9 cellular contexts compared by ENCODE assay signal in the genomic region with DNA sequence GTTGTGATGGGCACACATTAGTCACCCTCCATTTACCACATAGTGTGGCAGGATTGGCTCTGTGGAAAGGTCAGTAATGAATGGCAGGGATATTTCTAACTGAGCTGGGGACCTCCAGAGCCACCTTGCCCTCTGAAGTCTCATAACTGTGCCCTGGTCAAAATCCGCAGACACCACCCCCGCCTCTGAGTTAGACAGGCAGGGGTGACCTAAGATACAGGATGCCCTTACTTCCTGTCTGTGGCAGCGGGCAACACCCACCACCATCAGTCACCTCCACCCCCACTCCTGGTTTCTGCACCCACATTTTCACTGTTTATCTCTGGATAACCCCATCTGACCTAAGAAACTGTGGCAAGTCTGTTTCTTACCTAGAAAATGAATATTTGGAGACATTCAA. TPM values are rescaled to one million over a fixed set of nuclear protein-coding genes. Genes with fewer than 3 reads are reported as not detected.
DNase-seq lines count a peak whose midpoint lies in the region; ATAC-seq, FAIRE-seq and TF ChIP-seq lines count a peak whose summit lies in the region.
"Had no signal": no experiment of that assay in that cellular context is flagged by ENCODE, and none has a peak within 500 bp of the region (broad histone marks: within the 10 kb centered on the region; RNA-seq: fewer than 3 reads in every experiment).

No MANE protein-coding gene starts in this region.

- H3K9ac ChIP-seq in trophoblast cell (ENCODE audit: low read length) (no peak overlapping the region), GM23248 (no peak overlapping the region)

- peaks cover 56% of the 10 kb centered on the region for H3K4me1 Mint-ChIP-seq in activated CD8-positive, alpha-beta T cell treated with anti-CD3 and anti-CD28 coated beads for 36 hours (ENCODE audit: low read depth)

- H3K79me1 ChIP-seq in trophoblast cell (ENCODE audit: low read length): peaks cover 35% of the 10 kb centered on the region

- no peak overlapping the region for H2AFZ ChIP-seq in trophoblast cell (ENCODE audit: insufficient read depth, low read length, poor library complexity)
- no peak overlapping the region for H2AFZ ChIP-seq in GM23248

- in situ Hi-C loops in GM23248 (cut with MboI): no loop called here

- H2AK5ac ChIP-seq in trophoblast cell (ENCODE audit: low read length): no peak overlapping the region

- no peak overlapping the region for H3K4me3 Mint-ChIP-seq in activated CD8-positive, alpha-beta T cell treated with anti-CD3 and anti-CD28 coated beads for 36 hours

- no peak for TF ChIP-seq CTCF in activated CD8-positive, alpha-beta T cell treated with anti-CD3 and anti-CD28 coated beads for 36 hours (IDR thresholded peaks at IDR 0.05)
- no peak for TF ChIP-seq CTCF in upper lobe of left lung (IDR thresholded peaks at IDR 0.05)

- DNase-seq in GM18507 (ENCODE audit: extremely low spot score, insufficient read length, low read depth) (no peak), trophoblast cell (no peak), GM23248 (no peak), SJCRH30 (no peak), upper lobe of left lung (no peak)
- peak; percentile 93 for DNase-seq in activated CD8-positive, alpha-beta T cell treated with anti-CD3 and anti-CD28 coated beads for 36 hours

- H2BK12ac ChIP-seq in trophoblast cell (ENCODE audit: low read length): peak overlapping the region; percentile 58

- H3K18ac ChIP-seq in trophoblast cell (ENCODE audit: low read length): no peak overlapping the region

- no peaks in the 10 kb centered on the region for H3K9me3 Mint-ChIP-seq in activated CD8-positive, alpha-beta T cell treated with anti-CD3 and anti-CD28 coated beads for 36 hours

- no peaks in the 10 kb centered on the region for H3K9me2 ChIP-seq in GM23248 (ENCODE audit: insufficient read depth)

- peak overlapping the region; percentile 4 for H3K4ac ChIP-seq in trophoblast cell (ENCODE audit: low read depth, low read length)

- peak overlapping the region; percentile 10 for H3K14ac ChIP-seq in trophoblast cell (ENCODE audit: low read length)

- H3K4me1 ChIP-seq in trophoblast cell (ENCODE audit: control insufficient read depth in 1 of 2, insufficient read depth in 2 of 2, low read length in 2 of 2) (peaks cover 25 to 34% of the 10 kb centered on the region in 2 experiments), GM23248 (ENCODE audit: insufficient read depth) (peaks cover 7% of the 10 kb centered on the region), SJCRH30 (peaks cover 59% of the 10 kb centered on the region), upper lobe of left lung (peaks cover 0 to 12% (median 7%) of the 10 kb centered on the region in 4 donors)

- CTCF ChIA-PET in activated CD8-positive, alpha-beta T cell treated with anti-CD3 and anti-CD28 coated beads for 36 hours (lab: Charles Lee): interaction anchor here (1.0 to 2.9 kb wide), 12 partner anchors 9 to 153 kb away, joined by 3 to 13 read pairs (median 4); no protein-coding TSS in a partner anchor

- H4K91ac ChIP-seq in trophoblast cell (ENCODE audit: low read depth, low read length): peak overlapping the region; percentile 42

- peak; percentile 72 for FAIRE-seq in GM18507 (lab: Jason Lieb, UNC)

- H3K27ac ChIP-seq in trophoblast cell (ENCODE audit: low read depth, low read length): no peak overlapping the region
- no peak overlapping the region for H3K27ac ChIP-seq in GM23248
- H3K27ac ChIP-seq in SJCRH30: no peak overlapping the region
- no peak overlapping the region for H3K27ac ChIP-seq in upper lobe of left lung
- H3K27ac ChIP-seq: SK-N-MC had no signal

- H3K4me3 ChIP-seq in trophoblast cell (ENCODE audit: low read depth, low read length) (no peak overlapping the region), GM23248 (no peak overlapping the region), SJCRH30 (no peak overlapping the region), upper lobe of left lung (no peak overlapping the region)
- H3K4me3 ChIP-seq: SK-N-MC had no signal

- H2BK120ac ChIP-seq in trophoblast cell (ENCODE audit: insufficient read depth, low read length, poor library complexity): peak overlapping the region; percentile 4

- ATAC-seq in HG03196 (IDR thresholded peaks at IDR 0.05; ENCODE audit: unreplicated experiment) (peak; percentile 70), SK-N-SH treated with all-trans-retinoic acid at 6 μM for 48 hours (no peak), upper lobe of left lung (ENCODE audit: low FRiP score in 2 of 2) (no peak)
- peak; percentile 95 for ATAC-seq in activated CD8-positive, alpha-beta T cell treated with anti-CD3 and anti-CD28 coated beads for 36 hours

- H4K12ac ChIP-seq in trophoblast cell (ENCODE audit: low read depth, low read length): no peak overlapping the region

- H4K20me1 ChIP-seq in GM23248 (ENCODE audit: insufficient read depth): no peaks in the 10 kb centered on the region

- H3K4me2 ChIP-seq in trophoblast cell (ENCODE audit: low read length) (no peak overlapping the region), GM23248 (ENCODE audit: unreplicated experiment) (no peak overlapping the region)

- no peak for TF ChIP-seq POLR2A in upper lobe of left lung (IDR thresholded peaks at IDR 0.05)

- no peaks in the 10 kb centered on the region for H3K27me3 ChIP-seq in trophoblast cell (ENCODE audit: insufficient read depth, low read length)
- H3K27me3 ChIP-seq in GM23248 (replicated peaks; ENCODE audit: insufficient read depth): no peaks in the 10 kb centered on the region
- H3K27me3 ChIP-seq in SJCRH30: no peaks in the 10 kb centered on the region
- no peaks in the 10 kb centered on the region for H3K27me3 ChIP-seq in upper lobe of left lung

- H3K36me3 ChIP-seq in trophoblast cell (ENCODE audit: control insufficient read depth in 1 of 2, insufficient read depth in 2 of 2, low read length in 2 of 2): no peaks in the 10 kb centered on the region
- H3K36me3 ChIP-seq in GM23248 (ENCODE audit: low read depth): no peaks in the 10 kb centered on the region
- no peaks in the 10 kb centered on the region for H3K36me3 ChIP-seq in SJCRH30
- no peaks in the 10 kb centered on the region for H3K36me3 ChIP-seq in upper lobe of left lung

- H4K8ac ChIP-seq in trophoblast cell (ENCODE audit: low read depth, low read length): peak overlapping the region; percentile 2

- peaks cover 17% of the 10 kb centered on the region for H3K27me3 Mint-ChIP-seq in activated CD8-positive, alpha-beta T cell treated with anti-CD3 and anti-CD28 coated beads for 36 hours

- H3K9me3 ChIP-seq in trophoblast cell (ENCODE audit: insufficient read depth, low read depth, low read length) (no peaks in the 10 kb centered on the region), GM23248 (ENCODE audit: low read depth) (no peaks in the 10 kb centered on the region), SJCRH30 (replicated peaks) (no peaks in the 10 kb centered on the region), upper lobe of left lung (no peaks in the 10 kb centered on the region)

- no peak for TF ChIP-seq EP300 in upper lobe of left lung (IDR thresholded peaks at IDR 0.05)

- no peaks in the 10 kb centered on the region for H3K36me3 Mint-ChIP-seq in activated CD8-positive, alpha-beta T cell treated with anti-CD3 and anti-CD28 coated beads for 36 hours (ENCODE audit: low read depth)

- intact Hi-C loops in activated CD8-positive, alpha-beta T cell treated with anti-CD3 and anti-CD28 coated beads for 36 hours (cut with micrococcal nuclease): loop anchor here (1.0 kb wide), 1 partner anchor 13 kb away; no protein-coding TSS in a partner anchor

- POLR2A ChIA-PET in activated CD8-positive, alpha-beta T cell treated with anti-CD3 and anti-CD28 coated beads for 36 hours (lab: Charles Lee): interaction anchor here (0.6 to 7.9 kb wide), 10 partner anchors 10 to 159 kb away, joined by 3 to 68 read pairs (median 4); no protein-coding TSS in a partner anchor

- peak overlapping the region; percentile 22 for H3K27ac Mint-ChIP-seq in activated CD8-positive, alpha-beta T cell treated with anti-CD3 and anti-CD28 coated beads for 36 hours

- no peak overlapping the region for H3K23ac ChIP-seq in trophoblast cell (ENCODE audit: low read length)

- H3K79me2 ChIP-seq in trophoblast cell (ENCODE audit: control insufficient read depth, insufficient read depth, low read length, poor library complexity) (peaks cover 2% of the 10 kb centered on the region), GM23248 (ENCODE audit: insufficient read depth) (no peaks in the 10 kb centered on the region)

- WGBS in trophoblast cell (ENCODE audit: extremely low coverage, insufficient coverage, insufficient read length): no CpG with 5 or more reads among the region's 3 CpGs
- WGBS in GM23248 (ENCODE audit: low coverage in 1 of 2, low lambda C conversion rate in 2 of 2, missing lambda C conversion rate in 2 of 2), 2 experiments: 69 to 83% methylated on average over 3 of the region's 3 CpGs
- WGBS in upper lobe of left lung, 2 donors: 27 to 65% methylated on average over 2 to 3 of the region's 3 CpGs

- H3F3A ChIP-seq in GM23248 (ENCODE audit: insufficient read depth): no peaks in the 10 kb centered on the region

- H2BK5ac ChIP-seq in trophoblast cell (ENCODE audit: low read depth, low read length, poor library complexity): no peak overlapping the region

TF ChIP-seq in SK-N-SH treated with all-trans-retinoic acid at 6 μM for 48 hours, 23 proteins besides CTCF, POLR2A, EP300 and RAD21 (continues in another document):
- TF ChIP-seq TCF4 (CRISPR knock-in tag; IDR thresholded peaks at IDR 0.05; ENCODE audit: borderline replicate concordance) (no peak), PPARA (CRISPR knock-in tag; IDR thresholded peaks at IDR 0.05; ENCODE audit: borderline replicate concordance) (no peak), ZNF70 (CRISPR knock-in tag; IDR thresholded peaks at IDR 0.05) (no peak), ZNF565 (CRISPR knock-in tag; conservative IDR thresholded peaks at IDR 0.05; ENCODE audit: low read depth) (no peak)

RNA-seq across cellular contexts. Expression of gene RGS16, which starts 25.5 kb away (rescaled TPM):
- total RNA-seq in activated CD8-positive, alpha-beta T cell treated with anti-CD3 and anti-CD28 coated beads for 36 hours: 10 to 100 TPM; 33.8 to 35.6 TPM
- 138 and 141 TPM in 2 replicates for polyA plus RNA-seq in trophoblast cell (2013)
- 0.11 and 0.89 TPM in 2 replicates for total RNA-seq in GM23248 (2014; rRNA removed; shearing (Covaris generic))
- 0.33 and 0.41 TPM in 2 replicates for polyA plus RNA-seq in GM23248 (2016; fragmentation: Nextera tagmentation; extraction: Ambion mirVana)
- total RNA-seq in SJCRH30 (2014; rRNA removed; shearing (Covaris generic)): 96.7 and 101 TPM in 2 replicates
- 10 to 100 TPM in 4 of 6 donors, 1 to 10 TPM in 2; 3.1 to 27.2 (median 16.2) TPM for total RNA-seq in upper lobe of left lung

RNA-seq across cellular contexts. Expression of gene RNASEL, which starts 40.6 kb away (rescaled TPM):
- total RNA-seq in activated CD8-positive, alpha-beta T cell treated with anti-CD3 and anti-CD28 coated beads for 36 hours: 1 to 10 TPM; 3.7 TPM
- 1.2 and 1.4 TPM in 2 replicates for polyA plus RNA-seq in trophoblast cell (2013)
- 7.1 and 10.1 TPM in 2 replicates for total RNA-seq in GM23248 (2014; rRNA removed; shearing (Covaris generic))
- polyA plus RNA-seq in GM23248 (2016; fragmentation: Nextera tagmentation; extraction: Ambion mirVana): 7.9 and 9.7 TPM in 2 replicates
- total RNA-seq in SJCRH30 (2014; rRNA removed; shearing (Covaris generic)): 1.2 and 1.5 TPM in 2 replicates
- total RNA-seq in upper lobe of left lung: 10 to 100 TPM in 4 of 6 donors, 1 to 10 TPM in 2; 8.5 to 16.8 (median 12.0) TPM

RNA-seq across cellular contexts. Expression of gene RGS8, which starts 54.7 kb away (rescaled TPM):
- total RNA-seq in activated CD8-positive, alpha-beta T cell treated with anti-CD3 and anti-CD28 coated beads for 36 hours: not detected
- 0.07 and 0.22 TPM in 2 replicates for polyA plus RNA-seq in trophoblast cell (2013)
- total RNA-seq in GM23248 (2014; rRNA removed; shearing (Covaris generic)): not detected in 2 replicates
- polyA plus RNA-seq in GM23248 (2016; fragmentation: Nextera tagmentation; extraction: Ambion mirVana): not detected in 2 replicates
- total RNA-seq in SJCRH30 (2014; rRNA removed; shearing (Covaris generic)): 1.6 and 2.7 TPM in 2 replicates
- under 1 TPM in 1 of 6 donors, not detected in 5; 0.20 TPM for total RNA-seq in upper lobe of left lung

Comparison
In these comparisons a context has a peak if more than half of its experiments do, and no peak if none do; other contexts are left out.
1. ATAC-seq: peak in HG03196 (single experiment) and activated CD8-positive, alpha-beta T cell treated with anti-CD3 and anti-CD28 coated beads for 36 hours (single experiment); none in SK-N-SH treated with all-trans-retinoic acid at 6 μM for 48 hours (single experiment) and upper lobe of left lung (0 of 2).